In genomic region chr2:85440736-85441135, GRCh38 we compare ENCODE assay signal across 21 cellular contexts. TPM values are rescaled to one million over a fixed set of nuclear protein-coding genes. Genes with fewer than 3 reads are reported as not detected.
"Had no signal": no experiment of that assay in that cellular context is flagged by ENCODE, and none has a peak within 500 bp of the region (broad histone marks: within the 10 kb centered on the region; RNA-seq: fewer than 3 reads in every experiment).

No MANE protein-coding gene starts in this region.

- H3K27ac ChIP-seq: Peyer's patch, SJCRH30 had no signal

- H3K4me2 ChIP-seq: SK-N-SH had no signal

- DNase-seq: activated CD8-positive, alpha-beta memory T cell treated with anti-CD3 and anti-CD28 coated beads, Interleukin-2, amount 50 U/mL, for 4 hours; activated T-cell treated with anti-CD3 and anti-CD28 coated beads, Interleukin-2, amount 50 U/mL, for 1 hour; aorta; body of pancreas; Karpas-422; MM.1S; NCI-H1105; NCI-H1436; NCI-H187; NCI-H2081; NCI-H510A treated with DMSO at 0.1 percent for 48 hours; NCI-H69; NK-92 treated with Interleukin-12 subunit alpha and Interleukin-12 subunit beta, amount 100 ng/mL, for 24 hours; OCI-M1; Peyer's patch; Right ventricle myocardium superior; SJCRH30; SK-N-SH had no signal

- H3K36me3 Mint-ChIP-seq: activated naive CD8-positive, alpha-beta T cell treated with anti-CD3 and anti-CD28 coated beads for 36 hours had no signal

- H3K36me3 ChIP-seq: Peyer's patch, SJCRH30 had no signal

- H3K9ac ChIP-seq: SK-N-SH had no signal

- H3K4me3 Mint-ChIP-seq: central memory CD8-positive, alpha-beta T cell had no signal

- H3K4me3 ChIP-seq: body of pancreas, Peyer's patch, SJCRH30 had no signal

- H3K9me3 Mint-ChIP-seq: activated CD4-positive, alpha-beta memory T cell treated with anti-CD3 and anti-CD28 coated beads, Interleukin-2, amount 10 ng/mL, durations not matched to agents 7 days and 5 days; activated naive CD8-positive, alpha-beta T cell treated with anti-CD3 and anti-CD28 coated beads for 36 hours; central memory CD8-positive, alpha-beta T cell had no signal

- H3K9me3 ChIP-seq: body of pancreas, Peyer's patch, SJCRH30, SK-N-SH had no signal

- H3K27me3 Mint-ChIP-seq: activated CD4-positive, alpha-beta memory T cell treated with anti-CD3 and anti-CD28 coated beads, Interleukin-2, amount 10 ng/mL, durations not matched to agents 7 days and 5 days; activated naive CD8-positive, alpha-beta T cell treated with anti-CD3 and anti-CD28 coated beads for 36 hours; central memory CD8-positive, alpha-beta T cell had no signal

- H3K27me3 ChIP-seq: body of pancreas, Peyer's patch, SJCRH30 had no signal

RNA-seq across cellular contexts. Expression of gene SH2D6, which starts 22.2 kb away (rescaled TPM):
- total RNA-seq: aorta had no signal
